Comparison of ENCODE assay signal across 25 cellular contexts in the genomic region with DNA sequence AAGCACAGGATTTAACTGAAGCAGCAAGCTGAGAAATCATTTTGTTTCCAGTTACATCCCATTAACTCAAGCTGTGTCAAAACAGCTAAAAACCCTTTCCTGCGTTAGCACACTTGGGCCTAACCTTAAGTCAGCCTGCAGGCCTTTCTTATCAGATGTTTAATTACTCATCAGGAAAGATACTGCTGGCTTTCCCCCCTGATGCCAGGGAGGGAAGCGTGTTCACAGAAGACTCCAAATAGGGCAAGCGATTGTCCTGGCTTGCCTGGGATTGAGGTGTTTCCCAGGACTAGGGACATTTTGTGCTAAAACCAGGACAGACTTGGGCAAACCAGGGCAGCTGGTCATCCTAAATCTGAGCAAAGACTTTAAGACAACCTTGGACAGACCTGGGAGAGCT.
DNase-seq lines count a peak whose midpoint lies in the region; ATAC-seq, FAIRE-seq and TF ChIP-seq lines count a peak whose summit lies in the region.
"Had no signal": no experiment of that assay in that cellular context is flagged by ENCODE, and none has a peak within 500 bp of the region (broad histone marks: within the 10 kb centered on the region; RNA-seq: fewer than 3 reads in every experiment).

No MANE protein-coding gene starts in this region.

- FAIRE-seq in keratinocyte (lab: Jason Lieb, UNC) (peak; percentile 81), frontal cortex (lab: Jason Lieb, UNC) (no peak)
- FAIRE-seq: colon had no signal

- H3K9ac ChIP-seq in SK-N-SH (no peak overlapping the region), keratinocyte (ENCODE audit: control insufficient read depth, extremely low read depth, insufficient read depth, low read length) (peak overlapping the region; percentile 51)

- no peaks in the 10 kb centered on the region for H3K27me3 ChIP-seq in SK-N-SH (ENCODE audit: insufficient read depth)
- H3K27me3 ChIP-seq in keratinocyte (ENCODE audit: control insufficient read depth, extremely low read depth, insufficient read depth, low read length): no peaks in the 10 kb centered on the region
- H3K27me3 ChIP-seq: breast epithelium, transverse colon had no signal

- WGBS in SK-N-SH (ENCODE audit: low lambda C conversion rate): 91% methylated on average over 3 of the region's 3 CpGs

- H3K9me3 ChIP-seq in SK-N-SH (no peaks in the 10 kb centered on the region), keratinocyte (ENCODE audit: control insufficient read depth, low read depth, low read length) (no peaks in the 10 kb centered on the region)
- H3K9me3 ChIP-seq: breast epithelium, Caco-2, lower lobe of right lung, mucosa of descending colon, transverse colon had no signal

- CTCF ChIA-PET in SK-N-SH (lab: Yijun Ruan, JAX): no interaction called here

- H3K9me2 ChIP-seq in SK-N-SH: no peaks in the 10 kb centered on the region

- peaks cover 46 to 50% of the 10 kb centered on the region in 2 experiments for H3K36me3 ChIP-seq in SK-N-SH (replicated peaks in 1 of 2; ENCODE audit: control insufficient read depth in 1 of 2, insufficient read depth in 2 of 2, low read length in 1 of 2)
- H3K36me3 ChIP-seq in keratinocyte (ENCODE audit: control insufficient read depth in 2 of 2, extremely low read depth in 1 of 2, insufficient read depth in 2 of 2, low read length in 2 of 2): peaks cover 25 to 29% of the 10 kb centered on the region in 2 experiments
- H3K36me3 ChIP-seq: breast epithelium had no signal

- H4K20me1 ChIP-seq in SK-N-SH (ENCODE audit: insufficient read depth) (no peaks in the 10 kb centered on the region), keratinocyte (ENCODE audit: control insufficient read depth, extremely low read depth, insufficient read depth, low read length) (no peaks in the 10 kb centered on the region)

- POLR2A ChIA-PET in SK-N-SH (lab: Yijun Ruan, JAX): interaction anchor here (1.5 kb wide), 1 partner anchor 105 kb away, joined by 4 read pairs; no protein-coding TSS in a partner anchor

- H3K4me2 ChIP-seq in SK-N-SH (no peak overlapping the region), keratinocyte (ENCODE audit: control insufficient read depth, extremely low read depth, insufficient read depth, low read depth, low read length) (peak overlapping the region; percentile 34)

- TF ChIP-seq CTCF in SK-N-SH (IDR thresholded peaks at IDR 0.05) (no peak), choroid plexus epithelial cell (conservative IDR thresholded peaks at IDR 0.05; ENCODE audit: low read depth, low read length) (no peak), keratinocyte (optimal IDR thresholded peaks at IDR 0.05 in 1 of 3, IDR thresholded peaks at IDR 0.05 in 1 of 3, conservative IDR thresholded peaks at IDR 0.05 in 1 of 3; ENCODE audit: extremely low read depth in 1 of 3, insufficient read depth in 2 of 3, low read length in 3 of 3) (no peak)

- no peak overlapping the region for H3K4me3 ChIP-seq in SK-N-SH (ENCODE audit: low read depth in 2 of 2, low read length in 1 of 2)
- no peak overlapping the region for H3K4me3 ChIP-seq in choroid plexus epithelial cell (ENCODE audit: low read depth, low read length)
- H3K4me3 ChIP-seq in keratinocyte (ENCODE audit: control insufficient read depth in 2 of 3, extremely low read depth in 1 of 3, insufficient read depth in 2 of 3, low read depth in 1 of 3, low read length in 3 of 3): no peak overlapping the region
- H3K4me3 ChIP-seq: breast epithelium, lower lobe of right lung, mucosa of descending colon, transverse colon had no signal

- H3K79me2 ChIP-seq in SK-N-SH (ENCODE audit: insufficient read depth) (peaks cover 19% of the 10 kb centered on the region), keratinocyte (ENCODE audit: control insufficient read depth, insufficient read depth, low read length) (peaks cover 3% of the 10 kb centered on the region)

- H3K27ac ChIP-seq in SK-N-SH (ENCODE audit: low read depth in 2 of 2, low read length in 1 of 2) (peak overlapping the region in 1 of 2 experiments; percentile 53; a peak in 1 of 4 replicates), keratinocyte (ENCODE audit: control insufficient read depth, insufficient read depth, low read length) (peak overlapping the region; percentile 82)
- H3K27ac ChIP-seq: breast epithelium, C4-2B, lower lobe of right lung, transverse colon had no signal

- TF ChIP-seq EP300 in SK-N-SH (IDR thresholded peaks at IDR 0.05; ENCODE audit: borderline replicate concordance in 1 of 2, low read depth in 1 of 2, low read length in 1 of 2): no peak

- no peaks in the 10 kb centered on the region for H3F3A ChIP-seq in SK-N-SH (replicated peaks; ENCODE audit: insufficient read depth)

- no peak for TF ChIP-seq RAD21 in SK-N-SH (IDR thresholded peaks at IDR 0.05; ENCODE audit: low read length)

- dilution Hi-C loops in keratinocyte (cut with MboI; ENCODE audit: extremely low pct_ligation_motif_present, low sequenced_read_pairs): no loop called here

- DNase-seq in SK-N-SH (peak; percentile 46), choroid plexus epithelial cell (ENCODE audit: low read depth) (peak; percentile 48), keratinocyte (ENCODE audit: low read depth, low spot score) (no peak), NCI-H345 (lab: John Stamatoyannopoulos, UW) (no peak), frontal cortex (ENCODE audit: low spot score in 2 of 2) (no peak)
- DNase-seq: 8988T; activated CD4-positive, alpha-beta memory T cell treated with anti-CD3 and anti-CD28 coated beads, Interleukin-2, amount 10 ng/mL, durations not matched to agents 7 days and 5 days; activated CD4-positive, alpha-beta T cell treated with anti-CD3 and anti-CD28 coated beads for 1 hour; activated naive CD4-positive, alpha-beta T cell treated with anti-CD3 and anti-CD28 coated beads, Interleukin-2, amount 10 ng/mL, durations not matched to agents 7 days and 5 days; Caco-2; GDM1; lower lobe of right lung; mucosa of descending colon; natural killer cell; NCI-H2171; NCI-H524; OCI-M1; stimulated activated CD4-positive, alpha-beta T cell treated with anti-CD3 and anti-CD28 coated beads, Interleukin-4, amount 100 ng/mL, for 24 hours; transverse colon had no signal

- H3K9me1 ChIP-seq in keratinocyte (ENCODE audit: control insufficient read depth, extremely low read depth, insufficient read depth, low read length): peaks cover 2% of the 10 kb centered on the region

- ATAC-seq in SK-N-SH treated with all-trans-retinoic acid at 6 μM for 48 hours: no peak
- no peak for ATAC-seq in GM21515 (IDR thresholded peaks at IDR 0.05; ENCODE audit: unreplicated experiment)
- no peak for ATAC-seq in GM18517 (IDR thresholded peaks at IDR 0.05; ENCODE audit: unreplicated experiment)
- ATAC-seq: lower lobe of right lung, mucosa of descending colon, natural killer cell had no signal

- H3K4me1 ChIP-seq in SK-N-SH (ENCODE audit: control insufficient read depth in 1 of 2, insufficient read depth in 2 of 2, low read depth in 1 of 2, low read length in 1 of 2): peaks cover 7 to 19% of the 10 kb centered on the region in 2 experiments; a peak in 2 of 4 replicates
- H3K4me1 ChIP-seq in keratinocyte (ENCODE audit: control insufficient read depth, extremely low read depth, insufficient read depth, low read length): peaks cover 20% of the 10 kb centered on the region
- H3K4me1 ChIP-seq: breast epithelium, Caco-2, lower lobe of right lung, transverse colon had no signal

- no peak overlapping the region for H2AFZ ChIP-seq in SK-N-SH (ENCODE audit: low read depth)
- H2AFZ ChIP-seq in keratinocyte (ENCODE audit: control insufficient read depth, low read length): no peak overlapping the region

TF ChIP-seq in SK-N-SH, 30 proteins besides CTCF, POLR2A, EP300 and RAD21 (continues in another document):
- TF ChIP-seq TEAD4 (IDR thresholded peaks at IDR 0.05; ENCODE audit: borderline replicate concordance, insufficient read depth) (no peak), JUND (IDR thresholded peaks at IDR 0.05) (no peak), FOXJ3 (CRISPR knock-in tag; IDR thresholded peaks at IDR 0.05) (no peak), TAF1 (IDR thresholded peaks at IDR 0.05; ENCODE audit: borderline replicate concordance, low read depth, low read length) (no peak), YY1 (IDR thresholded peaks at IDR 0.05; ENCODE audit: low read depth) (no peak), POLR2AphosphoS5 (IDR thresholded peaks at IDR 0.05; ENCODE audit: low read depth, low read length) (no peak), GABPA (IDR thresholded peaks at IDR 0.05; ENCODE audit: low read depth) (no peak), EZH2phosphoT487 (IDR thresholded peaks at IDR 0.05; ENCODE audit: borderline replicate concordance, low read depth) (no peak)

TF ChIP-seq in SK-N-SH treated with all-trans-retinoic acid at 6 μM for 48 hours, 23 proteins besides CTCF, POLR2A, EP300 and RAD21:
- TF ChIP-seq ZNF70 (CRISPR knock-in tag; IDR thresholded peaks at IDR 0.05) (no peak), ISL1 (CRISPR knock-in tag; IDR thresholded peaks at IDR 0.05) (no peak), ARNTL (CRISPR knock-in tag; IDR thresholded peaks at IDR 0.05; ENCODE audit: borderline replicate concordance, low read depth) (no peak), ZFP3 (CRISPR knock-in tag; IDR thresholded peaks at IDR 0.05) (no peak), ZNF565 (CRISPR knock-in tag; conservative IDR thresholded peaks at IDR 0.05; ENCODE audit: low read depth) (no peak), BACH2 (CRISPR knock-in tag; IDR thresholded peaks at IDR 0.05; ENCODE audit: borderline replicate concordance) (no peak), PPARA (CRISPR knock-in tag; IDR thresholded peaks at IDR 0.05; ENCODE audit: borderline replicate concordance) (no peak), ZC3H10 (CRISPR knock-in tag; IDR thresholded peaks at IDR 0.05) (no peak)

Comparison
In these comparisons a context has a peak if more than half of its experiments do, and no peak if none do; other contexts are left out.
1. DNase-seq: peak in SK-N-SH (single experiment) and choroid plexus epithelial cell (single experiment); none in keratinocyte (single experiment), NCI-H345 (single experiment) and frontal cortex (0 of 2).